Comparison of ENCODE assay signal across 8 cellular contexts in genomic region chr7:120272261-120272895, GRCh38. TPM values are rescaled to one million over a fixed set of nuclear protein-coding genes. Genes with fewer than 3 reads are reported as not detected.
DNase-seq lines count a peak whose midpoint lies in the region; ATAC-seq, FAIRE-seq and TF ChIP-seq lines count a peak whose summit lies in the region.

No MANE protein-coding gene starts in this region.

- peak overlapping the region; percentile 98 for H3K4me2 ChIP-seq in smooth muscle cell

- intact Hi-C loops in body of pancreas (cut with DNase I) = loop anchor here (10.0 kb wide), 1 partner anchor 338 kb away; no protein-coding TSS in a partner anchor

- H3K27me3 ChIP-seq in body of pancreas (no peaks in the 10 kb centered on the region), smooth muscle cell (ENCODE audit: low read depth) (peaks cover 6% of the 10 kb centered on the region)

- peak; percentile 91 for TF ChIP-seq CTCF in D721Med (IDR thresholded peaks at IDR 0.05; ENCODE audit: insufficient read depth, missing control alignments)
- peak; percentile 18 to 59 (median 54) for TF ChIP-seq CTCF in body of pancreas (IDR thresholded peaks at IDR 0.05)
- TF ChIP-seq CTCF in smooth muscle cell (IDR thresholded peaks at IDR 0.05; ENCODE audit: borderline replicate concordance, insufficient read depth, poor library complexity, severe bottlenecking) = peak; percentile 75

- no peaks in the 10 kb centered on the region for H3K36me3 ChIP-seq in body of pancreas (replicated peaks in 1 of 2; ENCODE audit: insufficient read depth in 1 of 2, low read depth in 2 of 2)
- no peaks in the 10 kb centered on the region for H3K36me3 ChIP-seq in smooth muscle cell (ENCODE audit: low read depth)

- H3K27ac ChIP-seq in body of pancreas (no peak overlapping the region), smooth muscle cell (ENCODE audit: low read depth) (no peak overlapping the region)

- H3K9me3 ChIP-seq in body of pancreas (no peaks in the 10 kb centered on the region), iPS-18c (ENCODE audit: control insufficient read depth, insufficient read depth, low read length) (no peaks in the 10 kb centered on the region), smooth muscle cell (replicated peaks; ENCODE audit: low read depth) (no peaks in the 10 kb centered on the region)

- H3K4me3 ChIP-seq in body of pancreas (peak overlapping the region in 1 of 2 donors; percentile 9), iPS-18c (ENCODE audit: insufficient read depth, low read depth, low read length) (peak overlapping the region; percentile 50), smooth muscle cell (peak overlapping the region; percentile 62)

- H3K79me2 ChIP-seq in smooth muscle cell (ENCODE audit: low read depth) = no peaks in the 10 kb centered on the region

- peak overlapping the region; percentile 7 for H3K9ac ChIP-seq in smooth muscle cell (ENCODE audit: low read depth)

- no peaks in the 10 kb centered on the region for H4K20me1 ChIP-seq in smooth muscle cell (ENCODE audit: low read depth)

- WGBS in body of pancreas, 2 donors = 1% methylated on average over 29 of the region's 29 CpGs
- under 1% methylated on average over 29 of the region's 29 CpGs for WGBS in smooth muscle cell (ENCODE audit: low lambda C conversion rate)

- DNase-seq in D721Med (ENCODE audit: insufficient read length, low spot score) (peak; percentile 41), GM19238 (ENCODE audit: insufficient read length, low spot score) (peak; percentile 32), NCI-H446 treated with DMSO at 0.1 percent for 48 hours (lab: John Stamatoyannopoulos, UW) (peak; percentile 46), body of pancreas (peak in 2 of 4 donors; percentile 25 to 28), smooth muscle cell (lab: John Stamatoyannopoulos, UW; ENCODE audit: unreplicated experiment) (no peak), OCI-M2 (lab: John Stamatoyannopoulos, UW; ENCODE audit: unreplicated experiment) (no peak)

- H3K4me1 ChIP-seq in body of pancreas (peaks cover 5% of the 10 kb centered on the region), smooth muscle cell (ENCODE audit: low read depth) (no peaks in the 10 kb centered on the region)

- ATAC-seq in HG03378 (IDR thresholded peaks at IDR 0.05; ENCODE audit: unreplicated experiment) = peak; percentile 71
- ATAC-seq in body of pancreas = peak; percentile 63

- TF ChIP-seq POLR2A in body of pancreas (IDR thresholded peaks at IDR 0.05) = no peak

- peak overlapping the region; percentile 93 for H2AFZ ChIP-seq in smooth muscle cell (ENCODE audit: low read depth)

- no peak for FAIRE-seq in D721Med (lab: Jason Lieb, UNC)

- H3F3A ChIP-seq in smooth muscle cell (ENCODE audit: low read depth) = no peaks in the 10 kb centered on the region

RNA-seq across cellular contexts. Expression of gene KCND2, which starts 0.6 kb away (rescaled TPM):
- under 1 TPM; 0.52 to 0.66 TPM for total RNA-seq in body of pancreas
- total RNA-seq in smooth muscle cell = 2.9 and 5.6 TPM in 2 replicates
- 1.2 and 1.6 TPM in 2 replicates for polyA plus RNA-seq in smooth muscle cell

Comparison
In these comparisons a context has a peak if more than half of its experiments do, and no peak if none do; other contexts are left out.
1. DNase-seq: peak in D721Med (single experiment), GM19238 (single experiment) and NCI-H446 treated with DMSO at 0.1 percent for 48 hours (single experiment); none in smooth muscle cell (single experiment) and OCI-M2 (single experiment).
2. Peak in every context shown above with its lines, with median percentiles within 50 percentile points of each other: CTCF ChIP-seq.